17 cellular contexts compared by ENCODE assay signal in genomic region chr10:47256753-47257336, GRCh38. TPM values are rescaled to one million over a fixed set of nuclear protein-coding genes. Genes with fewer than 3 reads are reported as not detected.
DNase-seq lines count a peak whose midpoint lies in the region; ATAC-seq, FAIRE-seq and TF ChIP-seq lines count a peak whose summit lies in the region.
"Had no signal": no experiment of that assay in that cellular context is flagged by ENCODE, and none has a peak within 500 bp of the region (broad histone marks: within the 10 kb centered on the region; RNA-seq: fewer than 3 reads in every experiment).

No MANE protein-coding gene starts in this region.

- peak; percentile 4 for DNase-seq in activated naive CD4-positive, alpha-beta T cell treated with Interleukin-2 at 50 U/mL for 16 hours
- no peak for DNase-seq in activated naive CD4-positive, alpha-beta T cell (lab: John Stamatoyannopoulos, UW)
- DNase-seq in Peyer's patch (no peak), bronchial epithelial cell (ENCODE audit: low read depth) (peak; percentile 12), LoVo (ENCODE audit: low spot score) (no peak), NCI-H1694 treated with DMSO at 0.1 percent for 48 hours (lab: John Stamatoyannopoulos, UW) (no peak)
- DNase-seq in stimulated activated naive CD8-positive, alpha-beta T cell treated with anti-CD3 and anti-CD28 coated beads, Interleukin-15, amount 100 ng/mL, for 72 hours: peak; percentile 40 to 62
- DNase-seq: activated T-cell treated with anti-CD3 and anti-CD28 coated beads, Interleukin-2, amount 50 U/mL, for 4 hours; EL; gastrocnemius medialis; KBM-7; NCI-H2029 treated with DMSO at 0.1 percent for 48 hours; NCI-H748 treated with DMSO at 0.1 percent for 48 hours; Right ventricle myocardium superior had no signal

- peak; percentile 70 for ATAC-seq in stimulated activated naive CD8-positive, alpha-beta T cell treated with anti-CD3 and anti-CD28 coated beads, Interleukin-15, amount 100 ng/mL, for 72 hours
- ATAC-seq in HG03108 (IDR thresholded peaks at IDR 0.05; ENCODE audit: unreplicated experiment): no peak
- ATAC-seq: gastrocnemius medialis had no signal

- no peaks in the 10 kb centered on the region for H3K27me3 ChIP-seq in Peyer's patch
- H3K27me3 ChIP-seq in bronchial epithelial cell (ENCODE audit: control insufficient read depth, insufficient read depth, low read length): peaks cover 2% of the 10 kb centered on the region
- H3K27me3 ChIP-seq: gastrocnemius medialis had no signal

- H3K27me3 Mint-ChIP-seq in stimulated activated naive CD8-positive, alpha-beta T cell treated with anti-CD3 and anti-CD28 coated beads, Interleukin-15, amount 100 ng/mL, for 72 hours: no peaks in the 10 kb centered on the region

- FAIRE-seq in bronchial epithelial cell (lab: Jason Lieb, UNC): no peak
- FAIRE-seq: TTC549 had no signal

- H3K27ac ChIP-seq in Peyer's patch: peak overlapping the region in 3 of 4 donors; percentile 27 to 76 (median 59)
- H3K27ac ChIP-seq: gastrocnemius medialis, parathyroid adenoma had no signal

- no peak for TF ChIP-seq CTCF in Peyer's patch (IDR thresholded peaks at IDR 0.05)
- TF ChIP-seq CTCF in bronchial epithelial cell (IDR thresholded peaks at IDR 0.05; ENCODE audit: insufficient read depth, low read length, severe bottlenecking): no peak

- no peak for TF ChIP-seq POLR2A in Peyer's patch (IDR thresholded peaks at IDR 0.05)

- H3K4me1 Mint-ChIP-seq in stimulated activated naive CD8-positive, alpha-beta T cell treated with anti-CD3 and anti-CD28 coated beads, Interleukin-15, amount 100 ng/mL, for 72 hours: peaks cover 81% of the 10 kb centered on the region

- peaks cover 0 to 26% (median 7%) of the 10 kb centered on the region in 4 donors for H3K4me1 ChIP-seq in Peyer's patch
- H3K4me1 ChIP-seq: parathyroid adenoma had no signal

- peak overlapping the region; percentile 96 to 97 for H3K27ac Mint-ChIP-seq in stimulated activated naive CD8-positive, alpha-beta T cell treated with anti-CD3 and anti-CD28 coated beads, Interleukin-15, amount 100 ng/mL, for 72 hours

- peak overlapping the region; percentile 76 to 78 for H3K4me3 Mint-ChIP-seq in stimulated activated naive CD8-positive, alpha-beta T cell treated with anti-CD3 and anti-CD28 coated beads, Interleukin-15, amount 100 ng/mL, for 72 hours

- peaks cover 9% of the 10 kb centered on the region in 2 donors for H3K9me3 Mint-ChIP-seq in stimulated activated naive CD8-positive, alpha-beta T cell treated with anti-CD3 and anti-CD28 coated beads, Interleukin-15, amount 100 ng/mL, for 72 hours

- H3K9me3 ChIP-seq in Peyer's patch: no peaks in the 10 kb centered on the region
- H3K9me3 ChIP-seq: gastrocnemius medialis had no signal

- H3K4me3 ChIP-seq in Peyer's patch (no peak overlapping the region), bronchial epithelial cell (ENCODE audit: low read depth, low read length) (no peak overlapping the region)
- H3K4me3 ChIP-seq: gastrocnemius medialis had no signal

- H3K36me3 ChIP-seq in Peyer's patch (no peaks in the 10 kb centered on the region), bronchial epithelial cell (ENCODE audit: control insufficient read depth, insufficient read depth, low read length) (no peaks in the 10 kb centered on the region)
- H3K36me3 ChIP-seq: gastrocnemius medialis had no signal

RNA-seq across cellular contexts. Expression of gene GDF10, which starts 43.2 kb away (rescaled TPM):
- total RNA-seq in Peyer's patch (under 1 TPM in 1 of 4 donors, not detected in 3; 0.35 TPM), bronchial epithelial cell (not detected in 2 replicates)

Comparison
In these comparisons a context has a peak if more than half of its experiments do, and no peak if none do; other contexts are left out.
1. DNase-seq: peak in activated naive CD4-positive, alpha-beta T cell treated with Interleukin-2 at 50 U/mL for 16 hours (single experiment), bronchial epithelial cell (single experiment) and stimulated activated naive CD8-positive, alpha-beta T cell treated with anti-CD3 and anti-CD28 coated beads, Interleukin-15, amount 100 ng/mL, for 72 hours (2 of 2); none in activated naive CD4-positive, alpha-beta T cell (0 of 4), Peyer's patch (0 of 3), LoVo (single experiment) and NCI-H1694 treated with DMSO at 0.1 percent for 48 hours (single experiment).